ENCODE assay signal across 1 cellular context in genomic region chr9:129558063-129558550, GRCh38.
TF ChIP-seq lines count a peak whose summit lies in the region.

No MANE protein-coding gene starts in this region.

TF ChIP-seq in HepG2, 621 proteins besides CTCF, POLR2A, EP300 and RAD21 (continued from another document and continues in another):
- TF ChIP-seq, protein P1, sequence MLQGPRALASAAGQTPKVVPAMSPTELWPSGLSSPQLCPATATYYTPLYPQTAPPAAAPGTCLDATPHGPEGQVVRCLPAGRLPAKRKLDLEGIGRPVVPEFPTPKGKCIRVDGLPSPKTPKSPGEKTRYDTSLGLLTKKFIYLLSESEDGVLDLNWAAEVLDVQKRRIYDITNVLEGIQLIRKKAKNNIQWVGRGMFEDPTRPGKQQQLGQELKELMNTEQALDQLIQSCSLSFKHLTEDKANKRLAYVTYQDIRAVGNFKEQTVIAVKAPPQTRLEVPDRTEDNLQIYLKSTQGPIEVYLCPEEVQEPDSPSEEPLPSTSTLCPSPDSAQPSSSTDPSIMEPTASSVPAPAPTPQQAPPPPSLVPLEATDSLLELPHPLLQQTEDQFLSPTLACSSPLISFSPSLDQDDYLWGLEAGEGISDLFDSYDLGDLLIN (CRISPR knock-in tag; IDR thresholded peaks at IDR 0.05; ENCODE audit: borderline replicate concordance), result no peak
- TF ChIP-seq FOXA3 (CRISPR knock-in tag; IDR thresholded peaks at IDR 0.05) (no peak), AGO2 (optimal IDR thresholded peaks at IDR 0.05; ENCODE audit: low read depth, low read length) (peak; percentile 98), RBAK (CRISPR knock-in tag; IDR thresholded peaks at IDR 0.05) (0 out of 2 replicates have a peak, but pooled peaks have one; percentile 33), SIN3A (IDR thresholded peaks at IDR 0.05; ENCODE audit: borderline replicate concordance, low read depth, low read length) (no peak; the same call in 1 of the 2 replicates), ZNF576 (CRISPR knock-in tag; IDR thresholded peaks at IDR 0.05) (peak; percentile 72; the same call in 1 of the 2 replicates), ARNT2 (CRISPR knock-in tag; IDR thresholded peaks at IDR 0.05; ENCODE audit: low read depth) (0 out of 2 replicates have a peak, but pooled peaks have one; percentile 6), ERF (CRISPR knock-in tag; IDR thresholded peaks at IDR 0.05) (no peak), ETV6 (CRISPR knock-in tag; conservative IDR thresholded peaks at IDR 0.05) (peak; percentile 25; the same call in 1 of the 2 replicates), ZNF512B (CRISPR knock-in tag; IDR thresholded peaks at IDR 0.05; ENCODE audit: borderline replicate concordance) (peak; percentile 64; the same call in 1 of the 2 replicates), ZNF678 (CRISPR knock-in tag; IDR thresholded peaks at IDR 0.05) (0 out of 2 replicates have a peak, but pooled peaks have one; percentile 7), ETV5 (CRISPR knock-in tag; IDR thresholded peaks at IDR 0.05; ENCODE audit: borderline replicate concordance) (0 out of 2 replicates have a peak, but pooled peaks have one; percentile 30), PAWR (CRISPR knock-in tag; IDR thresholded peaks at IDR 0.05; ENCODE audit: borderline replicate concordance) (0 out of 2 replicates have a peak, but pooled peaks have one; percentile 29), ZNF879 (CRISPR knock-in tag; IDR thresholded peaks at IDR 0.05) (0 out of 2 replicates have a peak, but pooled peaks have one; percentile 19), ZBTB2 (CRISPR knock-in tag; IDR thresholded peaks at IDR 0.05; ENCODE audit: low read depth) (peak; percentile 48; the same call in 1 of the 2 replicates), MZF1 (CRISPR knock-in tag; IDR thresholded peaks at IDR 0.05; ENCODE audit: borderline replicate concordance) (0 out of 2 replicates have a peak, but pooled peaks have one; percentile 68), ZNF687 (CRISPR knock-in tag; IDR thresholded peaks at IDR 0.05) (peak; percentile 1; the same call in 1 of the 2 replicates), ZBTB20 (CRISPR knock-in tag; IDR thresholded peaks at IDR 0.05; ENCODE audit: borderline replicate concordance, low read depth) (0 out of 2 replicates have a peak, but pooled peaks have one; percentile 23), ZNF709 (CRISPR knock-in tag; IDR thresholded peaks at IDR 0.05) (0 out of 2 replicates have a peak, but pooled peaks have one; percentile 5), ZNF605 (CRISPR knock-in tag; IDR thresholded peaks at IDR 0.05) (no peak; the same call in 1 of the 2 replicates), NCOR1 (IDR thresholded peaks at IDR 0.05; ENCODE audit: borderline replicate concordance, low read length) (no peak), FOXP1 (IDR thresholded peaks at IDR 0.05) (no peak), FOXP1 (CRISPR knock-in tag; IDR thresholded peaks at IDR 0.05) (0 out of 2 replicates have a peak, but pooled peaks have one; percentile 2), CREB1 (IDR thresholded peaks at IDR 0.05) (no peak), CREB1 (CRISPR knock-in tag; IDR thresholded peaks at IDR 0.05) (no peak), ZNF296 (CRISPR knock-in tag; conservative IDR thresholded peaks at IDR 0.05) (no peak), ZNF776 (CRISPR knock-in tag; IDR thresholded peaks at IDR 0.05) (0 out of 2 replicates have a peak, but pooled peaks have one; percentile 16), RBM22 (optimal IDR thresholded peaks at IDR 0.05; ENCODE audit: low read length) (no peak), JUN (CRISPR knock-in tag; IDR thresholded peaks at IDR 0.05) (0 out of 2 replicates have a peak, but pooled peaks have one; percentile 10)
- TF ChIP-seq, protein P2, sequence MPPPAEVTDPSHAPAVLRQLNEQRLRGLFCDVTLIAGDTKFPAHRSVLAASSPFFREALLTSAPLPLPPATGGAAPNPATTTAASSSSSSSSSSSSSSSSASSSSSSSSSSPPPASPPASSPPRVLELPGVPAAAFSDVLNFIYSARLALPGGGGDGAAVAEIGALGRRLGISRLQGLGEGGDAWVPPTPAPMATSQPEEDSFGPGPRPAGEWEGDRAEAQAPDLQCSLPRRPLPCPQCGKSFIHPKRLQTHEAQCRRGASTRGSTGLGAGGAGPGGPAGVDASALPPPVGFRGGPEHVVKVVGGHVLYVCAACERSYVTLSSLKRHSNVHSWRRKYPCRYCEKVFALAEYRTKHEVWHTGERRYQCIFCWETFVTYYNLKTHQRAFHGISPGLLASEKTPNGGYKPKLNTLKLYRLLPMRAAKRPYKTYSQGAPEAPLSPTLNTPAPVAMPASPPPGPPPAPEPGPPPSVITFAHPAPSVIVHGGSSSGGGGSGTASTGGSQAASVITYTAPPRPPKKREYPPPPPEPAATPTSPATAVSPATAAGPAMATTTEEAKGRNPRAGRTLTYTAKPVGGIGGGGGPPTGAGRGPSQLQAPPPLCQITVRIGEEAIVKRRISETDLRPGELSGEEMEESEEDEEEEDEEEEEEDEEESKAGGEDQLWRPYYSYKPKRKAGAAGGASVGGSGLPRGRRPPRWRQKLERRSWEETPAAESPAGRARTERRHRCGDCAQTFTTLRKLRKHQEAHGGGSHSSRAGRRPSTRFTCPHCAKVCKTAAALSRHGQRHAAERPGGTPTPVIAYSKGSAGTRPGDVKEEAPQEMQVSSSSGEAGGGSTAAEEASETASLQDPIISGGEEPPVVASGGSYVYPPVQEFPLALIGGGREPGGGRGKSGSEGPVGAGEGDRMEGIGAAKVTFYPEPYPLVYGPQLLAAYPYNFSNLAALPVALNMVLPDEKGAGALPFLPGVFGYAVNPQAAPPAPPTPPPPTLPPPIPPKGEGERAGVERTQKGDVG (CRISPR knock-in tag; IDR thresholded peaks at IDR 0.05; ENCODE audit: borderline replicate concordance), result 0 out of 2 replicates have a peak, but pooled peaks have one; percentile 5
- TF ChIP-seq, protein P3, sequence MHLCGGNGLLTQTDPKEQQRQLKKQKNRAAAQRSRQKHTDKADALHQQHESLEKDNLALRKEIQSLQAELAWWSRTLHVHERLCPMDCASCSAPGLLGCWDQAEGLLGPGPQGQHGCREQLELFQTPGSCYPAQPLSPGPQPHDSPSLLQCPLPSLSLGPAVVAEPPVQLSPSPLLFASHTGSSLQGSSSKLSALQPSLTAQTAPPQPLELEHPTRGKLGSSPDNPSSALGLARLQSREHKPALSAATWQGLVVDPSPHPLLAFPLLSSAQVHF (CRISPR knock-in tag; IDR thresholded peaks at IDR 0.05), result no peak
- TF ChIP-seq, protein P4, sequence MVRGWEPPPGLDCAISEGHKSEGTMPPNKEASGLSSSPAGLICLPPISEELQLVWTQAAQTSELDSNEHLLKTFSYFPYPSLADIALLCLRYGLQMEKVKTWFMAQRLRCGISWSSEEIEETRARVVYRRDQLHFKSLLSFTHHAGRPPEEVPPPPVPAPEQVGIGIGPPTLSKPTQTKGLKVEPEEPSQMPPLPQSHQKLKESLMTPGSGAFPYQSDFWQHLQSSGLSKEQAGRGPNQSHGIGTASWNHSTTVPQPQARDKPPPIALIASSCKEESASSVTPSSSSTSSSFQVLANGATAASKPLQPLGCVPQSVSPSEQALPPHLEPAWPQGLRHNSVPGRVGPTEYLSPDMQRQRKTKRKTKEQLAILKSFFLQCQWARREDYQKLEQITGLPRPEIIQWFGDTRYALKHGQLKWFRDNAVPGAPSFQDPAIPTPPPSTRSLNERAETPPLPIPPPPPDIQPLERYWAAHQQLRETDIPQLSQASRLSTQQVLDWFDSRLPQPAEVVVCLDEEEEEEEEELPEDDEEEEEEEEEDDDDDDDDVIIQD (CRISPR knock-in tag; IDR thresholded peaks at IDR 0.05; ENCODE audit: low read depth), result no peak
